ENCODE assay signal across 19 cellular contexts in genomic region chr6:143782517-143782916, GRCh38.
DNase-seq lines count a peak whose midpoint lies in the region; ATAC-seq and TF ChIP-seq lines count a peak whose summit lies in the region.
"Had no signal": no experiment of that assay in that cellular context is flagged by ENCODE, and none has a peak within 500 bp of the region (broad histone marks: within the 10 kb centered on the region; RNA-seq: fewer than 3 reads in every experiment).

No MANE protein-coding gene starts in this region.

- no peak overlapping the region for H3K23ac ChIP-seq in mesendoderm (ENCODE audit: low read length)

- no peak overlapping the region for H3K56ac ChIP-seq in mesendoderm (ENCODE audit: low read length)

- no peak overlapping the region for H3K9ac ChIP-seq in mesendoderm (ENCODE audit: low read length)

- no peaks in the 10 kb centered on the region for H3K79me2 ChIP-seq in mesendoderm (ENCODE audit: control insufficient read depth, insufficient read depth, low read length)

- H2BK15ac ChIP-seq in mesendoderm (replicated peaks; ENCODE audit: low read depth): no peak overlapping the region

- H2AK5ac ChIP-seq in mesendoderm (ENCODE audit: low read length): no peak overlapping the region

- H3K9me3 ChIP-seq in suprapubic skin: peaks cover 3% of the 10 kb centered on the region

- H3K18ac ChIP-seq in mesendoderm (ENCODE audit: low read length): no peak overlapping the region

- no peaks in the 10 kb centered on the region for H3K4me1 ChIP-seq in suprapubic skin
- H3K4me1 ChIP-seq in mesendoderm (ENCODE audit: control insufficient read depth, low read depth, low read length): no peaks in the 10 kb centered on the region

- H4K8ac ChIP-seq in mesendoderm (ENCODE audit: low read depth, low read length): no peak overlapping the region

- H2BK120ac ChIP-seq in mesendoderm (ENCODE audit: low read depth, low read length): no peak overlapping the region

- TF ChIP-seq EP300 in suprapubic skin (IDR thresholded peaks at IDR 0.05): no peak

- H3K36me3 ChIP-seq in suprapubic skin: peaks cover 21% of the 10 kb centered on the region
- H3K36me3 ChIP-seq in mesendoderm (ENCODE audit: control insufficient read depth, insufficient read depth, low read length): peaks cover 2% of the 10 kb centered on the region

- H3K79me1 ChIP-seq in mesendoderm (ENCODE audit: low read length): no peaks in the 10 kb centered on the region

- H3K27ac ChIP-seq in coronary artery (peak overlapping the region; percentile 45 to 75), suprapubic skin (peak overlapping the region; percentile 23), mesendoderm (ENCODE audit: low read depth, low read length) (no peak overlapping the region)

- DNase-seq in EH (ENCODE audit: low read depth) (peak; percentile 27), coronary artery (ENCODE audit: low spot score) (no peak), fibroblast of peridontal ligament (ENCODE audit: extremely low read depth) (peak; percentile 92), suprapubic skin (ENCODE audit: low spot score in 2 of 2) (no peak), CD1c-positive myeloid dendritic cell (ENCODE audit: extremely low spot score) (no peak), NCI-H2081 (lab: John Stamatoyannopoulos, UW) (no peak), mesendoderm (no peak)
- DNase-seq: CD4-positive, CD25-positive, alpha-beta regulatory T cell; H9; IMR-90; Kasumi-1; MM.1S; NCI-H1092 treated with DMSO at 0.1 percent for 48 hours; NCI-H1694; NCI-H526 treated with DMSO at 0.1 percent for 48 hours; NK-92 treated with Interleukin-12 subunit alpha and Interleukin-12 subunit beta, amount 100 ng/mL, for 24 hours; SHP77 treated with DMSO at 0.1 percent for 48 hours had no signal

- TF ChIP-seq CTCF in coronary artery (IDR thresholded peaks at IDR 0.05): no peak
- no peak for TF ChIP-seq CTCF in suprapubic skin (IDR thresholded peaks at IDR 0.05)

- no peak overlapping the region for H2BK5ac ChIP-seq in mesendoderm (ENCODE audit: low read length)

- no peak overlapping the region for H4K5ac ChIP-seq in mesendoderm (ENCODE audit: low read length)

- H3K4me3 ChIP-seq in coronary artery: no peak overlapping the region
- no peak overlapping the region for H3K4me3 ChIP-seq in suprapubic skin
- H3K4me3 ChIP-seq in mesendoderm (ENCODE audit: low read length): no peak overlapping the region

- H3K27me3 ChIP-seq in suprapubic skin (no peaks in the 10 kb centered on the region), mesendoderm (ENCODE audit: insufficient read depth, low read length, poor library complexity) (no peaks in the 10 kb centered on the region)

- no peak for ATAC-seq in HG02970 (IDR thresholded peaks at IDR 0.05; ENCODE audit: low FRiP score, unreplicated experiment)
- ATAC-seq: SK-N-SH treated with all-trans-retinoic acid at 6 μM for 48 hours had no signal

- H3K4me2 ChIP-seq in mesendoderm (ENCODE audit: low read length): no peak overlapping the region

- no peak overlapping the region for H3K4ac ChIP-seq in mesendoderm (ENCODE audit: low read depth, low read length)

- WGBS in suprapubic skin: 59% methylated on average over 5 of the region's 5 CpGs
- WGBS in mesendoderm (ENCODE audit: extremely low coverage, insufficient coverage, low lambda C conversion rate): no CpG with 5 or more reads among the region's 5 CpGs

- no peak for TF ChIP-seq POLR2A in suprapubic skin (IDR thresholded peaks at IDR 0.05)

Comparison
In these comparisons a context has a peak if more than half of its experiments do, and no peak if none do; other contexts are left out.
1. DNase-seq: peak in EH (single experiment) and fibroblast of peridontal ligament (single experiment); none in coronary artery (single experiment), suprapubic skin (0 of 2), CD1c-positive myeloid dendritic cell (single experiment), NCI-H2081 (0 of 2) and mesendoderm (single experiment).